ENCODE assay signal across 24 cellular contexts in the genomic region with DNA sequence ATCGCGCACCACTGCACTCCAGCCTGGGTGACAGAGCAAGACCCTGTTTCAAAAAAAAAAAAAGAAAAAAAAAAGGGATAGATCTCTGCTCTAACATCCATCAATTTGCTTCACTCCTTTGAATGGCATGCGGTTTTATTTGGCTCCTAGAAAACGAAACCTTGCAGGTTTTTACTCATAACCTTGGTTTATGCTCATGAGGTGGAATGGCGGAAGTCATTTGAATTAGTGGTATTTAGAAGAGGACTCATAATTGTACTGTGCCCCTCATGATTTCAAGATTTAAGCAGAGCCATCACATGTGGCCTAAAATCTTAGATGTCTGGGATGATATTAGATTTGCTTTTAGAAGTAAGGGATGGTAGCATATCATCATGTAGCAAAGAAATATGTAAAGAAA. TPM values are rescaled to one million over a fixed set of nuclear protein-coding genes. Genes with fewer than 3 reads are reported as not detected.
A peak's percentile ranks its signal among the peaks of the same experiment; 100 is the strongest.
DNase-seq lines count a peak whose midpoint lies in the region; ATAC-seq, FAIRE-seq and TF ChIP-seq lines count a peak whose summit lies in the region.
"Had no signal": no experiment of that assay in that cellular context is flagged by ENCODE, and none has a peak within 500 bp of the region (broad histone marks: within the 10 kb centered on the region; RNA-seq: fewer than 3 reads in every experiment).

No MANE protein-coding gene starts in this region.

- no peaks in the 10 kb centered on the region for H3K9me1 ChIP-seq in K562 (ENCODE audit: control insufficient read depth, insufficient read depth, low read length)

- H3K9me3 Mint-ChIP-seq in activated CD8-positive, alpha-beta memory T cell treated with anti-CD3 and anti-CD28 coated beads, Interleukin-2, amount 10 ng/mL, durations not matched to agents 7 days and 5 days (ENCODE audit: low read depth): no peaks in the 10 kb centered on the region
- H3K9me3 Mint-ChIP-seq in activated T-helper 17 cell treated with anti-CD3 and anti-CD28 coated beads, Interleukin-2, amount 50 U/mL, for 72 hours: no peaks in the 10 kb centered on the region
- no peaks in the 10 kb centered on the region for H3K9me3 Mint-ChIP-seq in stimulated activated effector memory CD8-positive, alpha-beta T cell treated with anti-CD3 and anti-CD28 coated beads, Interleukin-12 subunit alpha, Interleukin-12 subunit beta, amount 100 ng/mL, for 72 hours
- H3K9me3 Mint-ChIP-seq: CD4-positive, alpha-beta T cell; CD8-positive, alpha-beta T cell had no signal

- TF ChIP-seq CTCF in K562 (IDR thresholded peaks at IDR 0.05 in 2 of 3, conservative IDR thresholded peaks at IDR 0.05 in 1 of 3; ENCODE audit: insufficient read depth in 2 of 3, low read depth in 1 of 3, low read length in 3 of 3): no peak
- no peak for TF ChIP-seq CTCF in GM20000 (IDR thresholded peaks at IDR 0.05; ENCODE audit: extremely low read depth, missing control alignments)

- H3K27me3 ChIP-seq in K562 (ENCODE audit: control insufficient read depth in 2 of 2, insufficient read depth in 2 of 2, low read length in 2 of 2): peaks cover 17 to 22% of the 10 kb centered on the region in 2 experiments
- H3K27me3 ChIP-seq: BLaER1 treated with 17β-estradiol and CSF1 and Interleukin-3, amounts not matched to agents 10 nM and 100 nM had no signal

- no peak overlapping the region for H3K9ac ChIP-seq in K562 (ENCODE audit: insufficient read depth in 1 of 2, low read depth in 2 of 2, low read length in 2 of 2)
- H3K9ac ChIP-seq: BLaER1 treated with 17β-estradiol and CSF1 and Interleukin-3, amounts not matched to agents 10 nM and 100 nM had no signal

- no peaks in the 10 kb centered on the region for H3K9me3 ChIP-seq in K562 (replicated peaks; ENCODE audit: control insufficient read depth, insufficient read depth, low read depth, low read length)
- H3K9me3 ChIP-seq: A549; BLaER1 treated with 17β-estradiol and CSF1 and Interleukin-3, amounts not matched to agents 10 nM and 100 nM; Caco-2 had no signal

- FAIRE-seq in K562 (lab: Jason Lieb, UNC): no peak
- FAIRE-seq: A549, D721Med, G401.6, GM12891, GM19239 had no signal

- H4K20me1 ChIP-seq in K562 (replicated peaks; ENCODE audit: control insufficient read depth, insufficient read depth, low read length): no peaks in the 10 kb centered on the region
- H4K20me1 ChIP-seq: BLaER1 treated with 17β-estradiol and CSF1 and Interleukin-3, amounts not matched to agents 10 nM and 100 nM had no signal

- H3K27me3 Mint-ChIP-seq in activated CD8-positive, alpha-beta memory T cell treated with anti-CD3 and anti-CD28 coated beads, Interleukin-2, amount 10 ng/mL, durations not matched to agents 7 days and 5 days: no peaks in the 10 kb centered on the region
- H3K27me3 Mint-ChIP-seq in activated T-helper 17 cell treated with anti-CD3 and anti-CD28 coated beads, Interleukin-2, amount 50 U/mL, for 72 hours: no peaks in the 10 kb centered on the region
- H3K27me3 Mint-ChIP-seq: CD4-positive, alpha-beta T cell had no signal

- H3K36me3 ChIP-seq in K562 (ENCODE audit: control insufficient read depth, insufficient read depth, low read length): no peaks in the 10 kb centered on the region

- in situ Hi-C loops in K562 (cut with MboI): no loop called here

- H3K27ac ChIP-seq in K562 (ENCODE audit: extremely low read depth, low read depth, low read length): no peak overlapping the region
- H3K27ac ChIP-seq: 22Rv1; A549; BLaER1 treated with 17β-estradiol and CSF1 and Interleukin-3, amounts not matched to agents 10 nM and 100 nM; C4-2B had no signal

- no peak overlapping the region for H2AFZ ChIP-seq in K562 (ENCODE audit: low read depth, low read length)

- H3K36me3 Mint-ChIP-seq in activated CD8-positive, alpha-beta memory T cell treated with anti-CD3 and anti-CD28 coated beads, Interleukin-2, amount 10 ng/mL, durations not matched to agents 7 days and 5 days: no peaks in the 10 kb centered on the region
- no peaks in the 10 kb centered on the region for H3K36me3 Mint-ChIP-seq in activated T-helper 17 cell treated with anti-CD3 and anti-CD28 coated beads, Interleukin-2, amount 50 U/mL, for 72 hours (ENCODE audit: low read depth)
- no peaks in the 10 kb centered on the region for H3K36me3 Mint-ChIP-seq in stimulated activated effector memory CD8-positive, alpha-beta T cell treated with anti-CD3 and anti-CD28 coated beads, Interleukin-12 subunit alpha, Interleukin-12 subunit beta, amount 100 ng/mL, for 72 hours
- H3K36me3 Mint-ChIP-seq: CD8-positive, alpha-beta T cell had no signal

- no peaks in the 10 kb centered on the region for H3K79me2 ChIP-seq in K562 (ENCODE audit: control insufficient read depth, insufficient read depth, low read length)

- TF ChIP-seq EP300 in K562 (IDR thresholded peaks at IDR 0.05; ENCODE audit: low read length): no peak

- no peaks in the 10 kb centered on the region for H3K4me1 ChIP-seq in K562 (replicated peaks in 1 of 2; ENCODE audit: control insufficient read depth in 2 of 2, insufficient read depth in 2 of 2, low read length in 2 of 2)
- H3K4me1 ChIP-seq: Caco-2 had no signal

- H3K4me3 ChIP-seq in K562: no peak overlapping the region
- H3K4me3 ChIP-seq: A549; BLaER1 treated with 17β-estradiol and CSF1 and Interleukin-3, amounts not matched to agents 10 nM and 100 nM had no signal

- peak; percentile 30 for ATAC-seq in activated CD8-positive, alpha-beta memory T cell treated with anti-CD3 and anti-CD28 coated beads, Interleukin-2, amount 10 ng/mL, durations not matched to agents 7 days and 5 days
- peak; percentile 45 for ATAC-seq in activated T-helper 17 cell treated with anti-CD3 and anti-CD28 coated beads, Interleukin-2, amount 50 U/mL, for 72 hours (replicated peaks)
- ATAC-seq in K562: no peak
- peak; percentile 31 for ATAC-seq in stimulated activated effector memory CD8-positive, alpha-beta T cell treated with anti-CD3 and anti-CD28 coated beads, Interleukin-12 subunit alpha, Interleukin-12 subunit beta, amount 100 ng/mL, for 72 hours
- ATAC-seq in HG03354 (IDR thresholded peaks at IDR 0.05; ENCODE audit: poor library complexity, severe bottlenecking, unreplicated experiment): no peak
- ATAC-seq: A549; CD8-positive, alpha-beta T cell had no signal

- TF ChIP-seq RAD21 in K562 (CRISPR knock-in tag; conservative IDR thresholded peaks at IDR 0.05 in 1 of 2, IDR thresholded peaks at IDR 0.05 in 1 of 2): no peak

- BruUV-seq in K562 (replicated peaks; lab: Mats Ljungman, UMichigan): no TSS peak

- TF ChIP-seq POLR2A in K562 (conservative IDR thresholded peaks at IDR 0.05): no peak

- DNase-seq in activated CD8-positive, alpha-beta memory T cell treated with anti-CD3 and anti-CD28 coated beads, Interleukin-2, amount 10 ng/mL, durations not matched to agents 7 days and 5 days: no peak
- DNase-seq in activated CD8-positive, alpha-beta memory T cell treated with anti-CD3 and anti-CD28 coated beads, Interleukin-2, amount 50 U/mL, for 4 hours: no peak
- DNase-seq in K562 (ENCODE audit: extremely low read depth in 1 of 4, low spot score in 3 of 4) (no peak), GM19240 (ENCODE audit: insufficient read length, low spot score) (no peak), GM20000 (ENCODE audit: low spot score) (no peak)
- no peak for DNase-seq in stimulated activated effector memory CD8-positive, alpha-beta T cell treated with anti-CD3 and anti-CD28 coated beads, Interleukin-12 subunit alpha, Interleukin-12 subunit beta, amount 100 ng/mL, for 72 hours (ENCODE audit: low spot score in 2 of 2)
- DNase-seq: AML-193; Caco-2; Calu3; CD4-positive, alpha-beta T cell; CD8-positive, alpha-beta T cell; DMS79 treated with DMSO at 0.1 percent for 48 hours; GF-D8 had no signal

- intact Hi-C loops in K562 (cut with micrococcal nuclease): no loop called here

- no peak overlapping the region for H3K27ac Mint-ChIP-seq in activated CD8-positive, alpha-beta memory T cell treated with anti-CD3 and anti-CD28 coated beads, Interleukin-2, amount 10 ng/mL, durations not matched to agents 7 days and 5 days
- H3K27ac Mint-ChIP-seq in activated T-helper 17 cell treated with anti-CD3 and anti-CD28 coated beads, Interleukin-2, amount 50 U/mL, for 72 hours: no peak overlapping the region
- H3K27ac Mint-ChIP-seq in stimulated activated effector memory CD8-positive, alpha-beta T cell treated with anti-CD3 and anti-CD28 coated beads, Interleukin-12 subunit alpha, Interleukin-12 subunit beta, amount 100 ng/mL, for 72 hours: no peak overlapping the region
- H3K27ac Mint-ChIP-seq: B cell; CD4-positive, alpha-beta T cell; CD8-positive, alpha-beta T cell had no signal

- WGBS in K562 (ENCODE audit: insufficient coverage, low coverage, missing lambda C conversion rate): 17% methylated on average over 5 of the region's 5 CpGs

- no peak overlapping the region for H3K4me3 Mint-ChIP-seq in activated CD8-positive, alpha-beta memory T cell treated with anti-CD3 and anti-CD28 coated beads, Interleukin-2, amount 10 ng/mL, durations not matched to agents 7 days and 5 days
- no peak overlapping the region for H3K4me3 Mint-ChIP-seq in activated T-helper 17 cell treated with anti-CD3 and anti-CD28 coated beads, Interleukin-2, amount 50 U/mL, for 72 hours
- H3K4me3 Mint-ChIP-seq in stimulated activated effector memory CD8-positive, alpha-beta T cell treated with anti-CD3 and anti-CD28 coated beads, Interleukin-12 subunit alpha, Interleukin-12 subunit beta, amount 100 ng/mL, for 72 hours: no peak overlapping the region
- H3K4me3 Mint-ChIP-seq: B cell; CD4-positive, alpha-beta T cell; CD8-positive, alpha-beta T cell had no signal

- POLR2A ChIA-PET in K562 (lab: Yijun Ruan, JAX): interaction anchor here (0.6 kb wide), 1 partner anchor 20 kb away, joined by 3 read pairs; no protein-coding TSS in a partner anchor

- CTCF ChIA-PET in activated CD8-positive, alpha-beta memory T cell treated with anti-CD3 and anti-CD28 coated beads, Interleukin-2, amount 10 ng/mL, durations not matched to agents 7 days and 5 days (lab: Charles Lee): no interaction called here
- CTCF ChIA-PET in K562 (lab: Yijun Ruan, JAX; ENCODE audit: low intra/inter-chr PET ratio): no interaction called here

- H3K4me1 Mint-ChIP-seq in activated CD8-positive, alpha-beta memory T cell treated with anti-CD3 and anti-CD28 coated beads, Interleukin-2, amount 10 ng/mL, durations not matched to agents 7 days and 5 days: peaks cover 5% of the 10 kb centered on the region
- H3K4me1 Mint-ChIP-seq in activated T-helper 17 cell treated with anti-CD3 and anti-CD28 coated beads, Interleukin-2, amount 50 U/mL, for 72 hours: peaks cover 4% of the 10 kb centered on the region
- no peaks in the 10 kb centered on the region for H3K4me1 Mint-ChIP-seq in stimulated activated effector memory CD8-positive, alpha-beta T cell treated with anti-CD3 and anti-CD28 coated beads, Interleukin-12 subunit alpha, Interleukin-12 subunit beta, amount 100 ng/mL, for 72 hours
- H3K4me1 Mint-ChIP-seq: B cell had no signal

- no peak overlapping the region for H3K4me2 ChIP-seq in K562 (ENCODE audit: insufficient read depth, low read length)
- H3K4me2 ChIP-seq: A549; BLaER1 treated with 17β-estradiol and CSF1 and Interleukin-3, amounts not matched to agents 10 nM and 100 nM had no signal

RNA-seq across cellular contexts. Expression of gene RBMS2, which starts 29.4 kb away (rescaled TPM):
- total RNA-seq in activated CD8-positive, alpha-beta memory T cell treated with anti-CD3 and anti-CD28 coated beads, Interleukin-2, amount 10 ng/mL, durations not matched to agents 7 days and 5 days: 1 to 10 TPM; 9.3 to 10.0 TPM
- 1 to 10 TPM; 1.1 to 2.3 TPM for total RNA-seq in activated T-helper 17 cell treated with anti-CD3 and anti-CD28 coated beads, Interleukin-2, amount 50 U/mL, for 72 hours
- total RNA-seq in K562 (2011; cell fraction: chromatin; rRNA removed; ENCODE audit: low replicate concordance): 1.5 and 2.0 TPM in 2 replicates
- 0.53 and 0.83 TPM in 2 replicates for total RNA-seq in K562 (2011; cell fraction: nucleolus; rRNA removed)
- total RNA-seq in K562 (2011; cell fraction: nucleoplasm; rRNA removed): 0.66 and 1.2 TPM in 2 replicates
- total RNA-seq in K562 (2014; rRNA removed) (0.09 and 0.12 TPM in 2 replicates), K562 (2014; rRNA removed; fragmentation: Illumina TruSeq; extraction: Trizol) (0.25 and 1.2 TPM in 2 replicates), K562 (2015; rRNA removed; fragmentation: Illumina TruSeq; extraction: Trizol) (0.19 and 0.29 TPM in 2 replicates), K562 (2021) (0.66 and 2.4 TPM in 2 replicates)
- polyA plus RNA-seq in K562 (2011; rRNA removed) (1.3 and 1.5 TPM in 2 replicates), K562 (2014; fragmentation: Illumina TruSeq; extraction: Trizol) (0.44 and 10.5 TPM in 2 replicates), K562 (2014; fragmentation: Nextera tagmentation; extraction: Ambion mirVana) (under 1 TPM; 0.08 to 0.31 TPM), K562 (2014; rRNA removed) (0.36 and 0.78 TPM in 2 replicates)
- polyA plus RNA-seq in K562 (2011; cell fraction: cytosol; rRNA removed): 1.3 and 1.4 TPM in 2 replicates
- polyA plus RNA-seq in K562 (2011; cell fraction: nucleus; rRNA removed): 1.1 and 1.5 TPM in 2 replicates
- 0.56 and 0.69 TPM in 2 replicates for polyA plus RNA-seq in K562 (2012)
- 4.4 and 6.9 TPM in 2 replicates for polyA minus RNA-seq in K562 (2011; rRNA and poly(A)+ RNA removed)
- polyA minus RNA-seq in K562 (2011; cell fraction: cytosol; rRNA and poly(A)+ RNA removed): 1.5 and 3.6 TPM in 2 replicates
- 0.27 and 0.44 TPM in 2 replicates for polyA minus RNA-seq in K562 (2011; cell fraction: nucleus; rRNA and poly(A)+ RNA removed)

Comparison
In these comparisons a context has a peak if more than half of its experiments do, and no peak if none do; other contexts are left out.
1. ATAC-seq: peak in activated CD8-positive, alpha-beta memory T cell treated with anti-CD3 and anti-CD28 coated beads, Interleukin-2, amount 10 ng/mL, durations not matched to agents 7 days and 5 days (single experiment), activated T-helper 17 cell treated with anti-CD3 and anti-CD28 coated beads, Interleukin-2, amount 50 U/mL, for 72 hours (single experiment) and stimulated activated effector memory CD8-positive, alpha-beta T cell treated with anti-CD3 and anti-CD28 coated beads, Interleukin-12 subunit alpha, Interleukin-12 subunit beta, amount 100 ng/mL, for 72 hours (single experiment); none in K562 (single experiment) and HG03354 (single experiment).